Comparison of ENCODE assay signal across 19 cellular contexts in genomic region chr7:56447864-56448693, GRCh38.
DNase-seq lines count a peak whose midpoint lies in the region; ATAC-seq, FAIRE-seq and TF ChIP-seq lines count a peak whose summit lies in the region.
"Had no signal": no experiment of that assay in that cellular context is flagged by ENCODE, and none has a peak within 500 bp of the region (broad histone marks: within the 10 kb centered on the region; RNA-seq: fewer than 3 reads in every experiment).

No MANE protein-coding gene starts in this region.

- FAIRE-seq in H54 (lab: Jason Lieb, UNC) = no peak
- FAIRE-seq: TTC549 had no signal

- TF ChIP-seq CTCF in GM13976 (IDR thresholded peaks at IDR 0.05; ENCODE audit: borderline replicate concordance, control extremely low read depth, extremely low read depth, insufficient read depth, missing control alignments) (no peak), omental fat pad (IDR thresholded peaks at IDR 0.05) (no peak)

- no peak for TF ChIP-seq POLR2A in H54 (IDR thresholded peaks at IDR 0.05; ENCODE audit: low read depth, low read length)

- peak; percentile 48 for ATAC-seq in omental fat pad (ENCODE audit: low FRiP score)
- no peak for ATAC-seq in HG03139 (IDR thresholded peaks at IDR 0.05; ENCODE audit: unreplicated experiment)
- ATAC-seq: activated CD8-positive, alpha-beta T cell treated with anti-CD3 and anti-CD28 coated beads for 36 hours; activated naive CD4-positive, alpha-beta T cell treated with anti-CD3 and anti-CD28 coated beads, Interleukin-2, amount 50 U/mL, for 72 hours; activated T-cell treated with anti-CD3 and anti-CD28 coated beads, Interleukin-2, amount 50 U/mL, for 4 hours; left lung had no signal

- DNase-seq in COLO829 (ENCODE audit: low spot score) (peak; percentile 0), GM13976 (ENCODE audit: low spot score) (peak; percentile 13), SHP77 (lab: John Stamatoyannopoulos, UW) (peak; percentile 82 to 87), omental fat pad (ENCODE audit: low spot score) (no peak), putamen (ENCODE audit: low spot score) (no peak), H54 (ENCODE audit: insufficient read length, low spot score) (no peak)
- DNase-seq in activated CD4-positive, alpha-beta T cell treated with anti-CD3 and anti-CD28 coated beads, Interleukin-2, amount 50 U/mL, for 1 hour = no peak
- DNase-seq: activated CD8-positive, alpha-beta T cell treated with anti-CD3 and anti-CD28 coated beads for 36 hours; activated T-cell treated with anti-CD3 and anti-CD28 coated beads, Interleukin-2, amount 50 U/mL, for 4 hours; cortex of kidney; DMS153; foreskin melanocyte; NCI-H1436 treated with DMSO at 0.1 percent for 48 hours; NCI-H524; OCI-M1 had no signal

- in situ Hi-C loops in GM13976 (cut with MboI; ENCODE audit: low sequenced_read_pairs, unreplicated experiment) = no loop called here

Comparison
In these comparisons a context has a peak if more than half of its experiments do, and no peak if none do; other contexts are left out.
1. DNase-seq: peak in COLO829 (single experiment), GM13976 (single experiment) and SHP77 (2 of 2); none in omental fat pad (single experiment), activated CD4-positive, alpha-beta T cell treated with anti-CD3 and anti-CD28 coated beads, Interleukin-2, amount 50 U/mL, for 1 hour (single experiment), putamen (single experiment) and H54 (single experiment).